In the genomic region with DNA sequence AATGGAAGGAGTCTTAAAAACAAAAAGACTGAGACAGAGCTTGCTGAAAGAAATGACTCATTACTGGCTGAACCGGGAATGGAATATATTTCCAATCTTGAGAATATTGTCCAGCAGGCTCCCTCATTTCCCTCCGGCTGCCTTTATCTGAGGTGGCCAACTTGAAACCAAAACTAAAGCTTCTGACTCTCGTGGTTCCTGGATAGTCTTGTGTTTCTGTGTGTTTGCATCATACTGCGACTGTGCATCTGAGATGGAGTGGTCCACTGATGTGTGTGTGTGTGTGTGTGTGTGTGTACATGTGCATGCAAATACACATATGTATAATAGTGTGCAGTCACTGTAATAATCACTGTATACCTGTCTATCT, we compare ENCODE assay signal across 8 cellular contexts.
DNase-seq lines count a peak whose midpoint lies in the region; ATAC-seq and TF ChIP-seq lines count a peak whose summit lies in the region.

No MANE protein-coding gene starts in this region.

- ATAC-seq in HG02798 (IDR thresholded peaks at IDR 0.05; ENCODE audit: poor library complexity, unreplicated experiment), result peak; percentile 55
- peak; percentile 26 for ATAC-seq in mucosa of descending colon
- no peak for ATAC-seq in HG02840 (IDR thresholded peaks at IDR 0.05; ENCODE audit: low FRiP score, unreplicated experiment)

- TF ChIP-seq CTCF in AG10803 (conservative IDR thresholded peaks at IDR 0.05; ENCODE audit: low read length), result no peak; the same call in 1 of the 2 replicates
- no peak for TF ChIP-seq CTCF in astrocyte of the spinal cord (IDR thresholded peaks at IDR 0.05; ENCODE audit: low read depth, low read length)
- no peak for TF ChIP-seq CTCF in mucosa of descending colon (IDR thresholded peaks at IDR 0.05)

- intact Hi-C loops in mucosa of descending colon (cut with DNase I, micrococcal nuclease), result no loop called here

- H3K4me3 ChIP-seq in AG10803 (ENCODE audit: low read length), result peak overlapping the region; percentile 48
- H3K4me3 ChIP-seq in astrocyte of the spinal cord (ENCODE audit: low read depth, low read length), result no peak overlapping the region
- H3K4me3 ChIP-seq in mucosa of descending colon, result no peak overlapping the region

- in situ Hi-C loops in astrocyte of the spinal cord (cut with HindIII; ENCODE audit: low sequenced_read_pairs), result no loop called here

- DNase-seq in AG10803 (ENCODE audit: low read depth) (peak; percentile 82), astrocyte of the spinal cord (ENCODE audit: low read depth, low spot score) (peak; percentile 86), mucosa of descending colon (no peak), 8988T (no peak), iPS-NIHi7 (ENCODE audit: extremely low spot score) (no peak), inferior parietal cortex (ENCODE audit: extremely low spot score) (no peak)

- no peaks in the 10 kb centered on the region for H3K4me1 ChIP-seq in mucosa of descending colon (ENCODE audit: low read depth)

- H3K9me3 ChIP-seq in mucosa of descending colon, result no peaks in the 10 kb centered on the region

- H3K36me3 ChIP-seq in mucosa of descending colon (ENCODE audit: low read depth), result no peaks in the 10 kb centered on the region

Comparison
In these comparisons a context has a peak if more than half of its experiments do, and no peak if none do; other contexts are left out.
1. DNase-seq: peak in AG10803 (single experiment) and astrocyte of the spinal cord (single experiment); none in mucosa of descending colon (0 of 3), 8988T (single experiment), iPS-NIHi7 (single experiment) and inferior parietal cortex (single experiment).